1 cellular context compared by ENCODE assay signal in the genomic region with DNA sequence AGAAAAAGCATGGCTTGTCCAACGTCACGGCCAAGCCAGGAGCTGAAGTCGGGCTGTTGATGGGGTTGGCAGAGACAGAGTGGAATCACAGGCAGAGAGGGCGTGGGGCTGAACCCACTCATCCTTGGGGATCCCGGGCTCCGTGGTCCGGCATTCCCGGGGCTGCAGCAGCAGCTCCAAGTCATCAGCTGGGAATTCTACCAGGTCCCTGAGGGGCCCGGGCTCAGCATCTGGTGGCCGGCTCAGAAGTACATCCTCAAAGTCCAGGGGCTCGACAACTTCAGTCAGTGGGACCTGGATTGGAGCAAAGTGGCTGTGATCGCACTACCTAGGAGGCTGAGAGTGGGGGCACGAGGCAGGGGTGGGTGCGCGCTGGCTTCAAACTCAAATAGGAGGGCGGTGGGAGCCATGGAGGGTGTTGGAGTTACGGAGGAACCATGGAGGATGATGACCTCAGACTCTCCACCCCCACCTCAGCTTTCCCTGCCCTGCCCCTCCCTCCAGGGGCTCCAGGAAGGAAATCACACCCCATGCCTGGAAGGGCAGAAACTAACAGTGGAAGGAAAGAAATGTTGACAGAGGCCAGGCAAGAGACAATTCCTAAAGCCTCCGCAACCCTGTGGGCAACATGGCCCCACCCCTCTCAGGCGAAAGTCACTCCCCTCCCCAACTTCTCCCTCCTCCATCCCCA.
TF ChIP-seq lines count a peak whose summit lies in the region.

No MANE protein-coding gene starts in this region.

TF ChIP-seq in HepG2, 621 proteins besides CTCF, POLR2A, EP300 and RAD21:
- TF ChIP-seq KMT2B (CRISPR knock-in tag; IDR thresholded peaks at IDR 0.05) (no peak), MIER3 (CRISPR knock-in tag; IDR thresholded peaks at IDR 0.05; ENCODE audit: borderline replicate concordance) (no peak), FOXM1 (CRISPR knock-in tag; IDR thresholded peaks at IDR 0.05) (no peak), NPAS2 (CRISPR knock-in tag; IDR thresholded peaks at IDR 0.05; ENCODE audit: borderline replicate concordance) (no peak), MAZ (IDR thresholded peaks at IDR 0.05; ENCODE audit: borderline replicate concordance, low read depth, low read length) (no peak), MAZ (CRISPR knock-in tag; IDR thresholded peaks at IDR 0.05; ENCODE audit: low read depth) (no peak), LBX2 (CRISPR knock-in tag; IDR thresholded peaks at IDR 0.05; ENCODE audit: borderline replicate concordance) (no peak), ZNF34 (CRISPR knock-in tag; IDR thresholded peaks at IDR 0.05; ENCODE audit: borderline replicate concordance) (no peak), TOPORS (CRISPR knock-in tag; IDR thresholded peaks at IDR 0.05) (no peak), ONECUT2 (CRISPR knock-in tag; IDR thresholded peaks at IDR 0.05) (no peak), SNAPC2 (CRISPR knock-in tag; IDR thresholded peaks at IDR 0.05) (no peak), SCMH1 (CRISPR knock-in tag; IDR thresholded peaks at IDR 0.05; ENCODE audit: borderline replicate concordance) (no peak), HES4 (CRISPR knock-in tag; IDR thresholded peaks at IDR 0.05; ENCODE audit: borderline replicate concordance) (no peak), POLR2AphosphoS2 (IDR thresholded peaks at IDR 0.05; ENCODE audit: low read depth, low read length) (no peak)
